ENCODE assay signal across 14 cellular contexts in the genomic region with DNA sequence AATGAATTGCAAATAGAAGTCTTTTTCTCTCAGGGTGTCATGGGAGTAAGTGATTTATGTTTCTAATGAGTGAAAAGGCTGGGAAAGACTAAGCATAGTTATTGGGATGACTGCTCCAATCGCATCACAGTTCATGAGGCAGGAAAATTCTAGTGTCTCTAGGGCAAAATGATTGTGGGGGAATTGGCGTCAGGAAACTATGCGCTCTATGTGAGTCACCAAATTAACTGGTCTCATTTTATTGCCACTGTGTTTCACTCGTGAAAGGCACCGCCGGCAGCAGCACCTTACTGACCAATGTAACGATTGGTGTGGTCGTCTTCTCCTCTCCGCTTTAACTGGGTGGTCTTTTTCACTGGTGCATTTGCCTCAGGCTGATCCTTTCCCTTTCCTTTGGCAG.
DNase-seq lines count a peak whose midpoint lies in the region; ATAC-seq, FAIRE-seq and TF ChIP-seq lines count a peak whose summit lies in the region.
"Had no signal": no experiment of that assay in that cellular context is flagged by ENCODE, and none has a peak within 500 bp of the region (broad histone marks: within the 10 kb centered on the region; RNA-seq: fewer than 3 reads in every experiment).

No MANE protein-coding gene starts in this region.

- peak; percentile 64 for DNase-seq in A673 (ENCODE audit: low spot score)
- DNase-seq in RWPE2 (ENCODE audit: low spot score), result no peak
- DNase-seq in glomerular visceral epithelial cell (ENCODE audit: extremely low spot score), result peak; percentile 11
- DNase-seq in activated CD4-positive, alpha-beta T cell treated with anti-CD3 and anti-CD28 coated beads, Interleukin-2, amount 10 ng/mL, durations not matched to agents 7 days and 5 days, result no peak
- DNase-seq in stimulated activated naive CD8-positive, alpha-beta T cell treated with anti-CD3 and anti-CD28 coated beads, Interleukin-15, Interleukin-2, amounts not matched to agents 100 U/mL and 50 U/mL, for 24 hours, result no peak
- DNase-seq in NCI-H2107 treated with DMSO at 0.1 percent for 48 hours (lab: John Stamatoyannopoulos, UW; ENCODE audit: unreplicated experiment), result no peak
- DNase-seq: activated CD8-positive, alpha-beta T cell treated with anti-CD3 and anti-CD28 coated beads, Interleukin-2, amount 10 ng/mL, durations not matched to agents 7 days and 5 days; activated effector memory CD4-positive, alpha-beta T cell treated with anti-CD3 and anti-CD28 coated beads, Interleukin-2, amount 50 U/mL, for 16 hours; brain microvascular endothelial cell; immature natural killer cell; T-helper 9 cell had no signal

- H3K4me1 Mint-ChIP-seq in activated CD4-positive, alpha-beta T cell treated with anti-CD3 and anti-CD28 coated beads, Interleukin-2, amount 10 ng/mL, durations not matched to agents 7 days and 5 days, result no peaks in the 10 kb centered on the region
- H3K4me1 Mint-ChIP-seq: immature natural killer cell had no signal

- POLR2A ChIA-PET in A673 (lab: Charles Lee; ENCODE audit: low non-redundant PET), result no interaction called here
- POLR2A ChIA-PET in activated CD4-positive, alpha-beta T cell treated with anti-CD3 and anti-CD28 coated beads, Interleukin-2, amount 10 ng/mL, durations not matched to agents 7 days and 5 days (lab: Charles Lee), result no interaction called here

- H3K27me3 Mint-ChIP-seq in activated CD4-positive, alpha-beta T cell treated with anti-CD3 and anti-CD28 coated beads, Interleukin-2, amount 10 ng/mL, durations not matched to agents 7 days and 5 days, result no peaks in the 10 kb centered on the region
- H3K27me3 Mint-ChIP-seq: progenitor cell of endocrine pancreas had no signal

- H3K4me3 ChIP-seq in A673 (ENCODE audit: low read depth, low read length, poor library complexity, severe bottlenecking) (no peak overlapping the region), RWPE2 (ENCODE audit: severe bottlenecking) (no peak overlapping the region)

- TF ChIP-seq CTCF in A673 (conservative IDR thresholded peaks at IDR 0.05; ENCODE audit: low read depth, low read length) (no peak), RWPE2 (IDR thresholded peaks at IDR 0.05; ENCODE audit: poor library complexity, severe bottlenecking) (no peak)

- H3K27ac Mint-ChIP-seq in activated CD4-positive, alpha-beta T cell treated with anti-CD3 and anti-CD28 coated beads, Interleukin-2, amount 10 ng/mL, durations not matched to agents 7 days and 5 days, result no peak overlapping the region
- H3K27ac Mint-ChIP-seq: activated CD8-positive, alpha-beta T cell treated with anti-CD3 and anti-CD28 coated beads, Interleukin-2, amount 10 ng/mL, durations not matched to agents 7 days and 5 days; immature natural killer cell; progenitor cell of endocrine pancreas had no signal

- ATAC-seq in RWPE2 (ENCODE audit: low read depth) (peak; percentile 71), HG03196 (IDR thresholded peaks at IDR 0.05; ENCODE audit: unreplicated experiment) (no peak)
- no peak for ATAC-seq in stimulated activated naive CD8-positive, alpha-beta T cell treated with anti-CD3 and anti-CD28 coated beads, Interleukin-15, Interleukin-2, amounts not matched to agents 100 U/mL and 50 U/mL, for 24 hours
- ATAC-seq: activated CD8-positive, alpha-beta T cell treated with anti-CD3 and anti-CD28 coated beads, Interleukin-2, amount 10 ng/mL, durations not matched to agents 7 days and 5 days had no signal

- no TSS peak for BruUV-seq in A673 (replicated peaks; lab: Mats Ljungman, UMichigan)

- H3K9me3 ChIP-seq in A673 (ENCODE audit: low read depth, low read length, poor library complexity, severe bottlenecking), result no peaks in the 10 kb centered on the region
- H3K9me3 ChIP-seq in RWPE2 (ENCODE audit: severe bottlenecking), result no peaks in the 10 kb centered on the region

- H3K4me3 Mint-ChIP-seq in activated CD4-positive, alpha-beta T cell treated with anti-CD3 and anti-CD28 coated beads, Interleukin-2, amount 10 ng/mL, durations not matched to agents 7 days and 5 days, result no peak overlapping the region
- H3K4me3 Mint-ChIP-seq: activated CD8-positive, alpha-beta T cell treated with anti-CD3 and anti-CD28 coated beads, Interleukin-2, amount 10 ng/mL, durations not matched to agents 7 days and 5 days; immature natural killer cell had no signal

- H3K36me3 Mint-ChIP-seq in activated CD4-positive, alpha-beta T cell treated with anti-CD3 and anti-CD28 coated beads, Interleukin-2, amount 10 ng/mL, durations not matched to agents 7 days and 5 days (ENCODE audit: low read depth), result no peaks in the 10 kb centered on the region
- H3K36me3 Mint-ChIP-seq: immature natural killer cell had no signal

- FAIRE-seq in G401.6 (lab: Jason Lieb, UNC), result peak; percentile 78

- no peaks in the 10 kb centered on the region for H3K36me3 ChIP-seq in A673 (ENCODE audit: insufficient read depth, low read length, poor library complexity, severe bottlenecking)
- H3K36me3 ChIP-seq in RWPE2 (ENCODE audit: low read depth), result no peaks in the 10 kb centered on the region
- H3K36me3 ChIP-seq: brain microvascular endothelial cell had no signal

- no peaks in the 10 kb centered on the region for H3K9me3 Mint-ChIP-seq in activated CD4-positive, alpha-beta T cell treated with anti-CD3 and anti-CD28 coated beads, Interleukin-2, amount 10 ng/mL, durations not matched to agents 7 days and 5 days

- H3K4me1 ChIP-seq in A673 (ENCODE audit: insufficient read depth, low read length, poor library complexity, severe bottlenecking), result no peaks in the 10 kb centered on the region
- peaks cover 12% of the 10 kb centered on the region for H3K4me1 ChIP-seq in RWPE2 (ENCODE audit: insufficient read depth, poor library complexity, severe bottlenecking)

- H3K27ac ChIP-seq in A673 (ENCODE audit: low read depth, low read length, poor library complexity, severe bottlenecking), result no peak overlapping the region
- H3K27ac ChIP-seq in RWPE2 (ENCODE audit: poor library complexity, severe bottlenecking), result no peak overlapping the region
- H3K27ac ChIP-seq: brain microvascular endothelial cell had no signal

- intact Hi-C loops in A673 (cut with micrococcal nuclease; ENCODE audit: unreplicated experiment), result no loop called here

- CTCF ChIA-PET in A673 (lab: Charles Lee), result no interaction called here
- CTCF ChIA-PET in activated CD4-positive, alpha-beta T cell treated with anti-CD3 and anti-CD28 coated beads, Interleukin-2, amount 10 ng/mL, durations not matched to agents 7 days and 5 days (lab: Charles Lee), result no interaction called here

- no peaks in the 10 kb centered on the region for H3K27me3 ChIP-seq in A673 (replicated peaks; ENCODE audit: insufficient read depth, low read depth, low read length, poor library complexity)
- no peaks in the 10 kb centered on the region for H3K27me3 ChIP-seq in RWPE2 (ENCODE audit: insufficient read depth, poor library complexity, severe bottlenecking)
- H3K27me3 ChIP-seq: brain microvascular endothelial cell had no signal

Comparison
In these comparisons a context has a peak if more than half of its experiments do, and no peak if none do; other contexts are left out.
1. DNase-seq: peak in A673 (single experiment) and glomerular visceral epithelial cell (single experiment); none in RWPE2 (single experiment), activated CD4-positive, alpha-beta T cell treated with anti-CD3 and anti-CD28 coated beads, Interleukin-2, amount 10 ng/mL, durations not matched to agents 7 days and 5 days (single experiment), stimulated activated naive CD8-positive, alpha-beta T cell treated with anti-CD3 and anti-CD28 coated beads, Interleukin-15, Interleukin-2, amounts not matched to agents 100 U/mL and 50 U/mL, for 24 hours (single experiment) and NCI-H2107 treated with DMSO at 0.1 percent for 48 hours (single experiment).